ENCODE assay signal across 21 cellular contexts in genomic region chr7:57638651-57639050, GRCh38.
"Had no signal": no experiment of that assay in that cellular context is flagged by ENCODE, and none has a peak within 500 bp of the region (broad histone marks: within the 10 kb centered on the region; RNA-seq: fewer than 3 reads in every experiment).

No MANE protein-coding gene starts in this region.

- H3K9me3 ChIP-seq: SJSA1 had no signal

- H3K4me1 ChIP-seq: SJSA1 had no signal

- DNase-seq: KBM-7, MV-4-11, NCI-H1048, NCI-H1105, NCI-H1417, NCI-H1436 treated with DMSO at 0.1 percent for 48 hours, NCI-H1694, NCI-H187 treated with DMSO at 0.1 percent for 48 hours, NCI-H2081, NCI-H2171, NCI-H226, NCI-H446, NCI-H510A, NCI-H524 treated with DMSO at 0.1 percent for 48 hours, NCI-H69, NCI-H774, Right ventricle myocardium superior, RPMI8226, SIG-M5 had no signal

- H3K27me3 ChIP-seq: SJSA1 had no signal

- H3K36me3 ChIP-seq: SJSA1 had no signal

- H3K4me3 ChIP-seq: SJSA1, SK-N-MC had no signal

- H3K27ac ChIP-seq: SJSA1, SK-N-MC had no signal
